In genomic region chr22:43249789-43250188, GRCh38 we compare ENCODE assay signal across 1 cellular context.
TF ChIP-seq lines count a peak whose summit lies in the region.

No MANE protein-coding gene starts in this region.

TF ChIP-seq in GM23338, 12 proteins besides CTCF, POLR2A, EP300 and RAD21 (continued from another document):
- TF ChIP-seq ZNF462 (CRISPR knock-in tag; IDR thresholded peaks at IDR 0.05) (no peak), STAT1 (IDR thresholded peaks at IDR 0.05; ENCODE audit: unreplicated experiment) (no peak), REST (IDR thresholded peaks at IDR 0.05; ENCODE audit: unreplicated experiment) (no peak), ZNF114 (CRISPR knock-in tag; IDR thresholded peaks at IDR 0.05) (no peak), EZH2 (IDR thresholded peaks at IDR 0.05; ENCODE audit: low read depth, unreplicated experiment) (no peak), EZH2phosphoT487 (IDR thresholded peaks at IDR 0.05; ENCODE audit: unreplicated experiment) (no peak), JUNB (IDR thresholded peaks at IDR 0.05; ENCODE audit: unreplicated experiment) (no peak), ETS1 (IDR thresholded peaks at IDR 0.05) (no peak), CREB1 (CRISPR knock-in tag; IDR thresholded peaks at IDR 0.05; ENCODE audit: low read depth) (no peak), NANOG (IDR thresholded peaks at IDR 0.05; ENCODE audit: borderline replicate concordance) (no peak), ZNF331 (CRISPR knock-in tag; IDR thresholded peaks at IDR 0.05; ENCODE audit: low read depth) (no peak)
